In genomic region chr16:88202207-88202745, GRCh38 we compare ENCODE assay signal across 19 cellular contexts.
"Had no signal": no experiment of that assay in that cellular context is flagged by ENCODE, and none has a peak within 500 bp of the region (broad histone marks: within the 10 kb centered on the region; RNA-seq: fewer than 3 reads in every experiment).

No MANE protein-coding gene starts in this region.

- H3K9me3 ChIP-seq: esophagus muscularis mucosa, gastrocnemius medialis, heart right ventricle, left lung, testis, tibial nerve had no signal

- DNase-seq: effector memory CD8-positive, alpha-beta T cell; gastrocnemius medialis; heart right ventricle; hypothalamus; mesenchymal stem cell; naive B cell; stimulated activated CD4-positive, alpha-beta T cell treated with anti-CD3 and anti-CD28 coated beads, Interleukin-2, amount 100 ng/mL, for 24 hours; stimulated activated CD4-positive, alpha-beta T cell treated with anti-CD3 and anti-CD28 coated beads, Interleukin-4, amount 100 ng/mL, for 4 hours; stimulated activated naive B cell treated with anti-CD40 and anti-IgM and Interleukin-4, amounts not matched to agents 10 μg/mL and 1 μg/mL and 100 μg/mL, for 72 hours; stimulated activated naive CD8-positive, alpha-beta T cell treated with anti-CD3 and anti-CD28 coated beads, Interleukin-15, amount 100 ng/mL, for 72 hours; testis had no signal

- H3K4me1 ChIP-seq: gastrocnemius medialis, heart right ventricle, left lung, testis had no signal

- H3K27ac ChIP-seq: epithelial cell of prostate, esophagus muscularis mucosa, gastrocnemius medialis, heart right ventricle, left lung, skin epidermis, testis, tibial nerve had no signal

- ATAC-seq: effector memory CD8-positive, alpha-beta T cell; gastrocnemius medialis; left lung; sciatic nerve; stimulated activated naive B cell treated with anti-CD40 and anti-IgM and Interleukin-4, amounts not matched to agents 10 μg/mL and 1 μg/mL and 100 μg/mL, for 72 hours had no signal

- H3K36me3 ChIP-seq: esophagus muscularis mucosa, gastrocnemius medialis, heart right ventricle, left lung, tibial nerve had no signal

- FAIRE-seq: islet of Langerhans had no signal

- H3K27me3 ChIP-seq: esophagus muscularis mucosa, gastrocnemius medialis, testis, tibial nerve had no signal

- H3K4me3 ChIP-seq: esophagus muscularis mucosa, gastrocnemius medialis, heart right ventricle, left lung, lung, skin epidermis, testis, tibial nerve had no signal
